21 cellular contexts compared by ENCODE assay signal in genomic region chr2:121764681-121765228, GRCh38.
"Had no signal": no experiment of that assay in that cellular context is flagged by ENCODE, and none has a peak within 500 bp of the region (broad histone marks: within the 10 kb centered on the region; RNA-seq: fewer than 3 reads in every experiment).

No MANE protein-coding gene starts in this region.

- DNase-seq: cortex of kidney; dorsolateral prefrontal cortex; effector CD8-positive, alpha-beta T cell; glutamatergic neuron; immature natural killer cell; kidney; left colon; left ventricle myocardium superior; mesenchymal stem cell; midbrain; nucleus accumbens; pancreas; right cardiac atrium; stimulated activated CD4-positive, alpha-beta T cell treated with anti-CD3 and anti-CD28 coated beads, Interleukin-2, amount 100 ng/mL, for 48 hours; stimulated activated naive CD8-positive, alpha-beta T cell treated with anti-CD3 and anti-CD28 coated beads, Interleukin-15, Interleukin-2, amounts not matched to agents 100 U/mL and 50 U/mL, for 24 hours; testis; transverse colon had no signal

- H3K27me3 Mint-ChIP-seq: natural killer cell treated with Interleukin-12 subunit alpha and Interleukin-12 subunit beta and Interleukin-15 and Interleukin-18, amount 100 ng/mL, for 72 hours; progenitor cell of endocrine pancreas had no signal

- H3K4me3 Mint-ChIP-seq: immature natural killer cell; natural killer cell treated with Interleukin-12 subunit alpha and Interleukin-12 subunit beta and Interleukin-15 and Interleukin-18, amount 100 ng/mL, for 72 hours; neural progenitor cell had no signal

- H3K27ac Mint-ChIP-seq: immature natural killer cell, neural progenitor cell, progenitor cell of endocrine pancreas had no signal

- H3K4me1 Mint-ChIP-seq: immature natural killer cell, neural progenitor cell had no signal

- ATAC-seq: gastroesophageal sphincter; left colon; left ventricle myocardium superior; natural killer cell treated with Interleukin-12 subunit alpha and Interleukin-12 subunit beta and Interleukin-15 and Interleukin-18, amount 100 ng/mL, for 72 hours; pancreas; right cardiac atrium; stimulated activated naive CD8-positive, alpha-beta T cell treated with anti-CD3 and anti-CD28 coated beads, Interleukin-15, Interleukin-2, amounts not matched to agents 100 U/mL and 50 U/mL, for 24 hours had no signal

- H3K9me3 Mint-ChIP-seq: immature natural killer cell; natural killer cell treated with Interleukin-12 subunit alpha and Interleukin-12 subunit beta and Interleukin-15 and Interleukin-18, amount 100 ng/mL, for 72 hours; neural progenitor cell had no signal
